Comparison of ENCODE assay signal across 8 cellular contexts in genomic region chr1:56576880-56577858, GRCh38. TPM values are rescaled to one million over a fixed set of nuclear protein-coding genes. Genes with fewer than 3 reads are reported as not detected.
DNase-seq lines count a peak whose midpoint lies in the region; ATAC-seq and TF ChIP-seq lines count a peak whose summit lies in the region.

No MANE protein-coding gene starts in this region.

- H3K9me3 Mint-ChIP-seq in activated B cell treated with CpG ODN at 0.5 μM for 24 hours = no peaks in the 10 kb centered on the region
- no peaks in the 10 kb centered on the region for H3K9me3 Mint-ChIP-seq in stimulated activated memory B cell treated with anti-CD40 and anti-IgM and Interleukin-4, amounts not matched to agents 10 μg/mL and 1 μg/mL and 100 μg/mL, for 72 hours

- H3K27me3 ChIP-seq in AG04450 (ENCODE audit: control insufficient read depth, insufficient read depth, low read length) = no peaks in the 10 kb centered on the region

- peaks cover 20% of the 10 kb centered on the region for H3K4me1 ChIP-seq in HEK293 (ENCODE audit: control insufficient read depth, insufficient read depth, low read length)

- H3K9me3 ChIP-seq in AG04450 (ENCODE audit: control insufficient read depth, insufficient read depth, low read length) (no peaks in the 10 kb centered on the region; the same call in 1 of the 2 replicates), HEK293 (ENCODE audit: control insufficient read depth, insufficient read depth, low read depth, low read length) (no peaks in the 10 kb centered on the region), iPS-18c (ENCODE audit: control insufficient read depth, insufficient read depth, low read length) (no peaks in the 10 kb centered on the region)

- H3K27ac ChIP-seq in AG04450 (ENCODE audit: low read depth, low read length) = no peak overlapping the region
- peak overlapping the region; percentile 96; the same call in 1 of the 2 replicates for H3K27ac ChIP-seq in HEK293 (ENCODE audit: extremely low read depth, low read depth, low read length)

- no peaks in the 10 kb centered on the region for H3K36me3 ChIP-seq in HEK293 (ENCODE audit: control insufficient read depth in 2 of 2, insufficient read depth in 1 of 2, low read length in 2 of 2)

- peak overlapping the region; percentile 91 for H3K4me3 Mint-ChIP-seq in activated B cell treated with CpG ODN at 0.5 μM for 24 hours
- H3K4me3 Mint-ChIP-seq in stimulated activated memory B cell treated with anti-CD40 and anti-IgM and Interleukin-4, amounts not matched to agents 10 μg/mL and 1 μg/mL and 100 μg/mL, for 72 hours = peak overlapping the region; percentile 85

- TF ChIP-seq CTCF in AG04450 (IDR thresholded peaks at IDR 0.05; ENCODE audit: low read depth, low read length) (peak; percentile 54), HEK293 (tag by site-specific recombination; IDR thresholded peaks at IDR 0.05) (peak; percentile 23; the same call in 1 of the 2 replicates), activated B cell treated with CpG ODN at 0.5 μM for 24 hours (IDR thresholded peaks at IDR 0.05) (no peak)

- peak overlapping the region; percentile 50 for H3K27ac Mint-ChIP-seq in activated B cell treated with CpG ODN at 0.5 μM for 24 hours
- H3K27ac Mint-ChIP-seq in stimulated activated memory B cell treated with anti-CD40 and anti-IgM and Interleukin-4, amounts not matched to agents 10 μg/mL and 1 μg/mL and 100 μg/mL, for 72 hours = no peak overlapping the region

- CTCF ChIA-PET in AG04450 (lab: Charles Lee) = interaction anchor here (0.6 to 3.1 kb wide), 8 partner anchors 8 to 1293 kb away, joined by 3 to 16 read pairs (median 5); no protein-coding TSS in a partner anchor
- CTCF ChIA-PET in HEK293 (lab: Yijun Ruan, JAX) = interaction anchor here (0.5 to 2.3 kb wide), 26 partner anchors 8 to 1291 kb away, joined by 3 to 9 read pairs (median 3); no protein-coding TSS in a partner anchor
- CTCF ChIA-PET in activated B cell treated with CpG ODN at 0.5 μM for 24 hours (lab: Charles Lee) = interaction anchor here (1.1 to 7.1 kb wide), 8 partner anchors 8 to 1293 kb away, joined by 3 to 54 read pairs (median 4); no protein-coding TSS in a partner anchor

- H3K4me3 ChIP-seq in AG04450 (ENCODE audit: low read depth, low read length) = peak overlapping the region; percentile 100
- peak overlapping the region; percentile 91 for H3K4me3 ChIP-seq in HEK293 (ENCODE audit: low read depth, low read length)
- H3K4me3 ChIP-seq in iPS-18c (ENCODE audit: insufficient read depth, low read depth, low read length) = peak overlapping the region; percentile 68

- H3K36me3 Mint-ChIP-seq in activated B cell treated with CpG ODN at 0.5 μM for 24 hours (ENCODE audit: low read depth) = no peaks in the 10 kb centered on the region
- H3K36me3 Mint-ChIP-seq in stimulated activated memory B cell treated with anti-CD40 and anti-IgM and Interleukin-4, amounts not matched to agents 10 μg/mL and 1 μg/mL and 100 μg/mL, for 72 hours = no peaks in the 10 kb centered on the region

- intact Hi-C loops in activated B cell treated with CpG ODN at 0.5 μM for 24 hours (cut with micrococcal nuclease) = loop anchor here (1.0 to 10.0 kb wide), 3 partner anchors 50 to 442 kb away; no protein-coding TSS in a partner anchor

- POLR2A ChIA-PET in AG04450 (lab: Yijun Ruan, JAX) (interaction anchor here (1.2 to 1.5 kb wide), 2 partner anchors 440 to 596 kb away, joined by 3 read pairs; no protein-coding TSS in a partner anchor), HEK293 (lab: Yijun Ruan, JAX) (interaction anchor here (1.0 to 1.2 kb wide), 2 partner anchors 24 to 49 kb away, joined by 3 read pairs; no protein-coding TSS in a partner anchor), activated B cell treated with CpG ODN at 0.5 μM for 24 hours (lab: Charles Lee) (interaction anchor here (1.1 to 2.5 kb wide), 9 partner anchors 12 to 1300 kb away, joined by 3 to 9 read pairs (median 4); no protein-coding TSS in a partner anchor)

- no peaks in the 10 kb centered on the region for H3K27me3 Mint-ChIP-seq in activated B cell treated with CpG ODN at 0.5 μM for 24 hours
- no peaks in the 10 kb centered on the region for H3K27me3 Mint-ChIP-seq in stimulated activated memory B cell treated with anti-CD40 and anti-IgM and Interleukin-4, amounts not matched to agents 10 μg/mL and 1 μg/mL and 100 μg/mL, for 72 hours

- peaks cover 61% of the 10 kb centered on the region for H3K4me1 Mint-ChIP-seq in activated B cell treated with CpG ODN at 0.5 μM for 24 hours
- peaks cover 67% of the 10 kb centered on the region for H3K4me1 Mint-ChIP-seq in stimulated activated memory B cell treated with anti-CD40 and anti-IgM and Interleukin-4, amounts not matched to agents 10 μg/mL and 1 μg/mL and 100 μg/mL, for 72 hours

- DNase-seq in AG04450 (ENCODE audit: low read depth, low spot score) = no peak
- no peak for DNase-seq in activated B cell treated with CpG ODN at 0.5 μM for 24 hours
- no peak for DNase-seq in DMS153 (lab: John Stamatoyannopoulos, UW)
- DNase-seq in HK-2 (ENCODE audit: unreplicated experiment) = no peak

- ATAC-seq in activated B cell treated with CpG ODN at 0.5 μM for 24 hours (ENCODE audit: low read depth) (peak; percentile 35), GM19351 (IDR thresholded peaks at IDR 0.05; ENCODE audit: unreplicated experiment) (no peak)
- peak; percentile 37 for ATAC-seq in stimulated activated memory B cell treated with anti-CD40 and anti-IgM and Interleukin-4, amounts not matched to agents 10 μg/mL and 1 μg/mL and 100 μg/mL, for 72 hours

TF ChIP-seq in HEK293, 187 proteins besides CTCF, POLR2A, EP300 and RAD21 (continues in another document):
- TF ChIP-seq ZNF654 (tag by site-specific recombination; IDR thresholded peaks at IDR 0.05; ENCODE audit: low read depth) (peak; percentile 50), PBX3 (CRISPR knock-in tag; IDR thresholded peaks at IDR 0.05) (no peak), ZNF398 (tag by site-specific recombination; IDR thresholded peaks at IDR 0.05) (no peak), KLF7 (tag by site-specific recombination; IDR thresholded peaks at IDR 0.05; ENCODE audit: borderline replicate concordance) (no peak), SP7 (tag by site-specific recombination; IDR thresholded peaks at IDR 0.05) (0 out of 2 replicates have a peak, but pooled peaks have one; percentile 32), ZXDB (tag by site-specific recombination; IDR thresholded peaks at IDR 0.05) (peak; percentile 13; the same call in 1 of the 2 replicates), BCL6B (tag by site-specific recombination; IDR thresholded peaks at IDR 0.05) (no peak), ZNF76 (tag by site-specific recombination; IDR thresholded peaks at IDR 0.05; ENCODE audit: borderline replicate concordance, low read depth) (no peak), OSR2 (tag by site-specific recombination; IDR thresholded peaks at IDR 0.05) (peak; percentile 74), ZNF701 (tag by site-specific recombination; IDR thresholded peaks at IDR 0.05) (no peak), ZNF843 (tag by site-specific recombination; IDR thresholded peaks at IDR 0.05) (peak; percentile 21; the same call in 1 of the 2 replicates), ZSCAN23 (tag by site-specific recombination; IDR thresholded peaks at IDR 0.05) (no peak), GLIS1 (tag by site-specific recombination; IDR thresholded peaks at IDR 0.05) (peak; percentile 44), TRIM28 (IDR thresholded peaks at IDR 0.05; ENCODE audit: borderline replicate concordance, low read length) (peak; percentile 60; the same call in 1 of the 2 replicates), BCL11B (tag by site-specific recombination; IDR thresholded peaks at IDR 0.05; ENCODE audit: low read depth) (no peak), ZNF621 (tag by site-specific recombination; IDR thresholded peaks at IDR 0.05) (no peak), SCRT1 (tag by site-specific recombination; IDR thresholded peaks at IDR 0.05; ENCODE audit: borderline replicate concordance) (0 out of 2 replicates have a peak, but pooled peaks have one; percentile 28), ZNF335 (tag by site-specific recombination; conservative IDR thresholded peaks at IDR 0.05) (no peak), ZNF473 (tag by site-specific recombination; IDR thresholded peaks at IDR 0.05) (no peak)

RNA-seq across cellular contexts. Expression of gene PLPP3, which starts 2.2 kb away (rescaled TPM):
- 181 and 210 TPM in 2 replicates for polyA plus RNA-seq in AG04450 (2011; rRNA removed)
- 162 and 165 TPM in 2 replicates for polyA minus RNA-seq in AG04450 (2011; rRNA and poly(A)+ RNA removed)
- total RNA-seq in activated B cell treated with CpG ODN at 0.5 μM for 24 hours = 4.6 TPM in 2 replicates
